ENCODE assay signal across 24 cellular contexts in the genomic region with DNA sequence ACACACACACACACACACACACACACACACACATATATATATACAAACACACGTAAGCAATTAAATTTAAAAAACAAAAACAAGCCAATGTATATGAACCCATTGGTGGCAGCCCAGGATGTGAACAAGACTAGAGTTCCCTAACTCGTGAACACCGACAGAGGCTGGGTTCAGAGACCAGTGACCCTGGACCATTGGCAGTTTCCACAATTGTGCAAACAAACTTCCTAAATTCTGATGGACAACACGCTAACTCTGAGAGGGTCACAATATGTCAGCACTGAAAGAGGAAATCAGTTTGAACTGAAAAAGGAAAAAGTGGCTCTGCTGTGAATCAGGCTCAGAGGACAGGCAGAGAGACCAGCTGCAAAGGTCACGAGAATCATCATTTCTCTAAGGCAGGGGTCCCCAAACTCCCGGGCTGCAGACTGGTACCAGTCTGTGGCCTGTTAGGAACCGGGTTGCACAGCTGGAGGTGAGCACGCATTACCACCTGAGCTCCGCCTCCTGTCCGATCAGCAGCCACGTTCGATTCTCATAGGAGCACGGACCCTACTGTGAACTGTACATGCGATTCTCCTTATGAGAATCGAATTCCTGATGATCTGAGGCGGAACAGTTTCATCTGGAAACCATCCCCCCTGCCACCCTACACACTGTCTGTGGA.
"Had no signal": no experiment of that assay in that cellular context is flagged by ENCODE, and none has a peak within 500 bp of the region (broad histone marks: within the 10 kb centered on the region; RNA-seq: fewer than 3 reads in every experiment).

No MANE protein-coding gene starts in this region.

- H3K4me3 ChIP-seq: cardiac muscle cell, prostate gland, spleen, thyroid gland had no signal

- DNase-seq: activated CD4-positive, alpha-beta memory T cell treated with anti-CD3 and anti-CD28 coated beads, Interleukin-2, amount 10 ng/mL, durations not matched to agents 7 days and 5 days; activated CD4-positive, alpha-beta T cell treated with anti-CD3 and anti-CD28 coated beads, Interleukin-2, amount 10 ng/mL, durations not matched to agents 24 days and 14 days; activated gamma-delta T cell; activated naive CD4-positive, alpha-beta T cell treated with anti-CD3 and anti-CD28 coated beads, Interleukin-2, amount 50 U/mL, for 16 hours; activated naive CD8-positive, alpha-beta T cell treated with anti-CD3 and anti-CD28 coated beads, Interleukin-2, amount 50 U/mL, for 24 hours; effector CD8-positive, alpha-beta T cell; erythroblast; foreskin fibroblast; left colon; midbrain; spleen; stimulated activated CD4-positive, alpha-beta T cell treated with anti-CD3 and anti-CD28 coated beads, Interleukin-4, amount 100 ng/mL, for 24 hours; stimulated activated naive CD4-positive, alpha-beta T cell treated with Interleukin-2 at 50 U/mL for 16 hours; substantia nigra; thyroid gland had no signal

- H3K36me3 ChIP-seq: cardiac muscle cell, prostate gland, spleen, thyroid gland had no signal

- H3K9me3 ChIP-seq: prostate gland, spleen, thyroid gland had no signal

- H3K27ac ChIP-seq: cardiac muscle cell, prostate gland, thyroid gland, VCaP had no signal

- H3K4me1 ChIP-seq: prostate gland, spleen, thyroid gland had no signal

- H3K4me1 Mint-ChIP-seq: activated CD4-positive, alpha-beta memory T cell treated with anti-CD3 and anti-CD28 coated beads, Interleukin-2, amount 10 ng/mL, durations not matched to agents 7 days and 5 days; activated CD4-positive, alpha-beta T cell treated with anti-CD3 and anti-CD28 coated beads, Interleukin-2, amount 10 ng/mL, durations not matched to agents 24 days and 14 days; activated naive CD8-positive, alpha-beta T cell treated with anti-CD3 and anti-CD28 coated beads, Interleukin-2, amount 50 U/mL, for 24 hours had no signal

- ATAC-seq: activated CD4-positive, CD25-positive, alpha-beta regulatory T cell treated with anti-CD3 and anti-CD28 coated beads, Interleukin-2, amount 50 U/mL, for 24 hours; activated naive CD8-positive, alpha-beta T cell treated with anti-CD3 and anti-CD28 coated beads, Interleukin-2, amount 50 U/mL, for 24 hours; natural killer cell treated with Interleukin-12 subunit alpha and Interleukin-12 subunit beta and Interleukin-15 and Interleukin-18, amount 100 ng/mL, for 72 hours had no signal

- H3K27ac Mint-ChIP-seq: activated CD4-positive, alpha-beta memory T cell treated with anti-CD3 and anti-CD28 coated beads, Interleukin-2, amount 10 ng/mL, durations not matched to agents 7 days and 5 days; activated CD4-positive, alpha-beta T cell treated with anti-CD3 and anti-CD28 coated beads, Interleukin-2, amount 10 ng/mL, durations not matched to agents 24 days and 14 days; activated naive CD8-positive, alpha-beta T cell treated with anti-CD3 and anti-CD28 coated beads, Interleukin-2, amount 50 U/mL, for 24 hours; activated T-helper 1 cell treated with anti-CD3 and anti-CD28 coated beads, Interleukin-12 subunit alpha, Interleukin-12 subunit beta, Interleukin-2, Interleukin-4 antibody, amounts not matched to agents 30 ng/mL and 10 ng/mL and 1 ng/mL, durations not matched to agents 14 hours and 24 hours and 36 hours; dendritic cell treated with granulocyte-macrophage colony-stimulating factor and Interleukin-4, amounts not matched to agents 40 ng/mL and 50 ng/mL, for 4 days; natural killer cell treated with Interleukin-12 subunit alpha and Interleukin-12 subunit beta and Interleukin-15 and Interleukin-18, amount 100 ng/mL, for 72 hours; T-helper 1 cell treated with Interleukin-12 subunit alpha and Interleukin-12 subunit beta and Interleukin-4 antibody, amounts not matched to agents 30 μg/mL and 1 μg/mL, for 36 hours had no signal

- H3K36me3 Mint-ChIP-seq: natural killer cell treated with Interleukin-12 subunit alpha and Interleukin-12 subunit beta and Interleukin-15 and Interleukin-18, amount 100 ng/mL, for 72 hours had no signal

- H3K4me3 Mint-ChIP-seq: activated CD4-positive, alpha-beta memory T cell treated with anti-CD3 and anti-CD28 coated beads, Interleukin-2, amount 10 ng/mL, durations not matched to agents 7 days and 5 days; activated CD4-positive, alpha-beta T cell treated with anti-CD3 and anti-CD28 coated beads, Interleukin-2, amount 10 ng/mL, durations not matched to agents 24 days and 14 days; activated naive CD8-positive, alpha-beta T cell treated with anti-CD3 and anti-CD28 coated beads, Interleukin-2, amount 50 U/mL, for 24 hours; activated T-helper 1 cell treated with anti-CD3 and anti-CD28 coated beads, Interleukin-12 subunit alpha, Interleukin-12 subunit beta, Interleukin-2, Interleukin-4 antibody, amounts not matched to agents 30 ng/mL and 10 ng/mL and 1 ng/mL, durations not matched to agents 14 hours and 24 hours and 36 hours; dendritic cell treated with granulocyte-macrophage colony-stimulating factor and Interleukin-4, amounts not matched to agents 40 ng/mL and 50 ng/mL, for 4 days; natural killer cell treated with Interleukin-12 subunit alpha and Interleukin-12 subunit beta and Interleukin-15 and Interleukin-18, amount 100 ng/mL, for 72 hours; T-helper 1 cell treated with Interleukin-12 subunit alpha and Interleukin-12 subunit beta and Interleukin-4 antibody, amounts not matched to agents 30 μg/mL and 1 μg/mL, for 36 hours had no signal

- H3K27me3 ChIP-seq: cardiac muscle cell, spleen, thyroid gland had no signal

- FAIRE-seq: keratinocyte had no signal

- H3K27me3 Mint-ChIP-seq: activated CD4-positive, alpha-beta memory T cell treated with anti-CD3 and anti-CD28 coated beads, Interleukin-2, amount 10 ng/mL, durations not matched to agents 7 days and 5 days; activated CD4-positive, alpha-beta T cell treated with anti-CD3 and anti-CD28 coated beads, Interleukin-2, amount 10 ng/mL, durations not matched to agents 24 days and 14 days; dendritic cell treated with granulocyte-macrophage colony-stimulating factor and Interleukin-4, amounts not matched to agents 40 ng/mL and 50 ng/mL, for 4 days; natural killer cell treated with Interleukin-12 subunit alpha and Interleukin-12 subunit beta and Interleukin-15 and Interleukin-18, amount 100 ng/mL, for 72 hours had no signal
